8 cellular contexts compared by ENCODE assay signal in genomic region chrX:1323315-1323714, GRCh38. TPM values are rescaled to one million over a fixed set of nuclear protein-coding genes. Genes with fewer than 3 reads are reported as not detected.
A peak's percentile ranks its signal among the peaks of the same experiment; 100 is the strongest.
DNase-seq lines count a peak whose midpoint lies in the region; ATAC-seq and TF ChIP-seq lines count a peak whose summit lies in the region.

No MANE protein-coding gene starts in this region.

- POLR2A ChIA-PET in BJ (lab: Charles Lee), result no interaction called here

- H3K9me3 ChIP-seq in liver (ENCODE audit: control insufficient read depth in 4 of 4, low read length in 3 of 4) (no peaks in the 10 kb centered on the region), testis (no peaks in the 10 kb centered on the region)

- peaks cover 20% of the 10 kb centered on the region for H3K4me1 Mint-ChIP-seq in activated naive CD4-positive, alpha-beta T cell treated with anti-CD3 and anti-CD28 coated beads, Interleukin-2, amount 10 ng/mL, durations not matched to agents 7 days and 5 days

- no peaks in the 10 kb centered on the region for H3K27me3 ChIP-seq in BJ (ENCODE audit: control insufficient read depth, insufficient read depth, low read length)
- peaks cover 0 to 3% (median 0%) of the 10 kb centered on the region in 4 donors for H3K27me3 ChIP-seq in liver (ENCODE audit: control insufficient read depth in 4 of 4, insufficient read depth in 4 of 4, low read length in 3 of 4)
- H3K27me3 ChIP-seq in testis, result no peaks in the 10 kb centered on the region

- H3K36me3 ChIP-seq in BJ (ENCODE audit: control insufficient read depth, insufficient read depth, low read length) (no peaks in the 10 kb centered on the region), liver (ENCODE audit: control insufficient read depth in 4 of 4, insufficient read depth in 3 of 4, low read depth in 1 of 4, low read length in 3 of 4) (no peaks in the 10 kb centered on the region), testis (ENCODE audit: low read depth, missing control alignments) (no peaks in the 10 kb centered on the region)

- intact Hi-C loops in testis (cut with DNase I; ENCODE audit: low total_unique reads), result no loop called here

- TF ChIP-seq POLR2A in testis (IDR thresholded peaks at IDR 0.05), result no peak

- H3K4me1 ChIP-seq in liver (ENCODE audit: control insufficient read depth in 4 of 4, insufficient read depth in 4 of 4, low read length in 3 of 4), result no peaks in the 10 kb centered on the region
- H3K4me1 ChIP-seq in testis, result no peaks in the 10 kb centered on the region

- H3K36me3 Mint-ChIP-seq in activated naive CD4-positive, alpha-beta T cell treated with anti-CD3 and anti-CD28 coated beads, Interleukin-2, amount 10 ng/mL, durations not matched to agents 7 days and 5 days, result no peaks in the 10 kb centered on the region

- DNase-seq in BJ (ENCODE audit: low read depth) (no peak), SIG-M5 treated with dmso at 0.1 percent for 504 hours (lab: John Stamatoyannopoulos, UW; ENCODE audit: unreplicated experiment) (peak; percentile 87), testis (peak; percentile 73), NCI-H128 (lab: John Stamatoyannopoulos, UW; ENCODE audit: unreplicated experiment) (no peak)
- DNase-seq in activated naive CD4-positive, alpha-beta T cell treated with anti-CD3 and anti-CD28 coated beads, Interleukin-2, amount 10 ng/mL, durations not matched to agents 7 days and 5 days, result peak; percentile 75

- CTCF ChIA-PET in BJ (lab: Yijun Ruan, JAX), result no interaction called here
- CTCF ChIA-PET in activated naive CD4-positive, alpha-beta T cell treated with anti-CD3 and anti-CD28 coated beads, Interleukin-2, amount 10 ng/mL, durations not matched to agents 7 days and 5 days (lab: Charles Lee), result no interaction called here

- H3K4me3 ChIP-seq in BJ (ENCODE audit: low read depth, low read length) (no peak overlapping the region), liver (ENCODE audit: low read depth in 1 of 3, low read length in 3 of 3) (no peak overlapping the region), testis (no peak overlapping the region)

- H3K9me3 Mint-ChIP-seq in activated naive CD4-positive, alpha-beta T cell treated with anti-CD3 and anti-CD28 coated beads, Interleukin-2, amount 10 ng/mL, durations not matched to agents 7 days and 5 days, result no peaks in the 10 kb centered on the region

- WGBS in liver, result 9% methylated on average over 10 of the region's 10 CpGs
- whole genome bisulfite sequencing in testis, 2 donors, result 29 to 30% methylated on average over 10 of the region's 10 CpGs

- no peak overlapping the region for H3K4me3 Mint-ChIP-seq in activated naive CD4-positive, alpha-beta T cell treated with anti-CD3 and anti-CD28 coated beads, Interleukin-2, amount 10 ng/mL, durations not matched to agents 7 days and 5 days

- H3K27ac ChIP-seq in liver (ENCODE audit: low read depth in 1 of 2, low read length in 2 of 2) (no peak overlapping the region), testis (no peak overlapping the region)

- peak; percentile 58 for TF ChIP-seq CTCF in BJ (IDR thresholded peaks at IDR 0.05; ENCODE audit: insufficient read depth, low read depth, low read length)
- TF ChIP-seq CTCF in liver (IDR thresholded peaks at IDR 0.05; ENCODE audit: low read depth, low read length, missing input control), result peak; percentile 41
- TF ChIP-seq CTCF in testis (IDR thresholded peaks at IDR 0.05), result peak in 1 of 3 experiments; percentile 24

- H3K27ac Mint-ChIP-seq in activated naive CD4-positive, alpha-beta T cell treated with anti-CD3 and anti-CD28 coated beads, Interleukin-2, amount 10 ng/mL, durations not matched to agents 7 days and 5 days, result peak overlapping the region; percentile 58

- TF ChIP-seq RAD21 in liver (IDR thresholded peaks at IDR 0.05), result peak; percentile 51 to 77

- H3K9ac ChIP-seq in liver (ENCODE audit: low read depth in 1 of 2, low read length in 2 of 2), result no peak overlapping the region

- peak; percentile 72 for ATAC-seq in GM18868 (IDR thresholded peaks at IDR 0.05; ENCODE audit: unreplicated experiment)
- peak; percentile 67 for ATAC-seq in HG03432 (IDR thresholded peaks at IDR 0.05; ENCODE audit: unreplicated experiment)

- H3K27me3 Mint-ChIP-seq in activated naive CD4-positive, alpha-beta T cell treated with anti-CD3 and anti-CD28 coated beads, Interleukin-2, amount 10 ng/mL, durations not matched to agents 7 days and 5 days, result peaks cover 30% of the 10 kb centered on the region

TF ChIP-seq in liver, 16 proteins besides CTCF, POLR2A, EP300 and RAD21:
- TF ChIP-seq HNF4A (conservative IDR thresholded peaks at IDR 0.05) (no peak), SP1 (IDR thresholded peaks at IDR 0.05) (no peak), ZBTB33 (IDR thresholded peaks at IDR 0.05) (no peak), TAF1 (conservative IDR thresholded peaks at IDR 0.05) (no peak), EGR1 (IDR thresholded peaks at IDR 0.05; ENCODE audit: low read depth in 2 of 2) (no peak)

RNA-seq across cellular contexts. Expression of gene IL3RA, which starts 13.3 kb away (rescaled TPM):
- polyA plus RNA-seq in BJ (2011; rRNA removed) (0.80 and 1.5 TPM in 2 replicates), liver (1 to 10 TPM; 1.0 TPM), testis (ENCODE audit: insufficient read depth, low read depth, low replicate concordance) (3.4 TPM)
- 0.15 and 1.2 TPM in 2 replicates for polyA minus RNA-seq in BJ (2011; rRNA and poly(A)+ RNA removed)
- total RNA-seq in liver (1 to 10 TPM in 1 of 2 donors, under 1 TPM in 1; 0.33 to 1.7 TPM), testis (1 to 10 TPM; 4.6 to 5.5 TPM)

RNA-seq across cellular contexts. Expression of gene CSF2RA, which starts 54.7 kb away (rescaled TPM):
- polyA plus RNA-seq in BJ (2011; rRNA removed), result 0.20 and 0.25 TPM in 2 replicates
- polyA minus RNA-seq in BJ (2011; rRNA and poly(A)+ RNA removed), result not detected in 2 replicates
- 1 to 10 TPM; 2.3 to 4.6 TPM for total RNA-seq in liver
- 1 to 10 TPM in 1 of 2 donors, under 1 TPM in 1; 0.71 to 1.6 TPM for polyA plus RNA-seq in liver
- 1 to 10 TPM; 2.2 to 3.9 TPM for total RNA-seq in testis
- 3.1 TPM for polyA plus RNA-seq in testis (ENCODE audit: insufficient read depth, low read depth, low replicate concordance)

Comparison
In these comparisons a context has a peak if more than half of its experiments do, and no peak if none do; other contexts are left out.
1. DNase-seq: peak in SIG-M5 treated with dmso at 0.1 percent for 504 hours (single experiment), activated naive CD4-positive, alpha-beta T cell treated with anti-CD3 and anti-CD28 coated beads, Interleukin-2, amount 10 ng/mL, durations not matched to agents 7 days and 5 days (single experiment) and testis (single experiment); none in BJ (single experiment) and NCI-H128 (single experiment).